In the genomic region with DNA sequence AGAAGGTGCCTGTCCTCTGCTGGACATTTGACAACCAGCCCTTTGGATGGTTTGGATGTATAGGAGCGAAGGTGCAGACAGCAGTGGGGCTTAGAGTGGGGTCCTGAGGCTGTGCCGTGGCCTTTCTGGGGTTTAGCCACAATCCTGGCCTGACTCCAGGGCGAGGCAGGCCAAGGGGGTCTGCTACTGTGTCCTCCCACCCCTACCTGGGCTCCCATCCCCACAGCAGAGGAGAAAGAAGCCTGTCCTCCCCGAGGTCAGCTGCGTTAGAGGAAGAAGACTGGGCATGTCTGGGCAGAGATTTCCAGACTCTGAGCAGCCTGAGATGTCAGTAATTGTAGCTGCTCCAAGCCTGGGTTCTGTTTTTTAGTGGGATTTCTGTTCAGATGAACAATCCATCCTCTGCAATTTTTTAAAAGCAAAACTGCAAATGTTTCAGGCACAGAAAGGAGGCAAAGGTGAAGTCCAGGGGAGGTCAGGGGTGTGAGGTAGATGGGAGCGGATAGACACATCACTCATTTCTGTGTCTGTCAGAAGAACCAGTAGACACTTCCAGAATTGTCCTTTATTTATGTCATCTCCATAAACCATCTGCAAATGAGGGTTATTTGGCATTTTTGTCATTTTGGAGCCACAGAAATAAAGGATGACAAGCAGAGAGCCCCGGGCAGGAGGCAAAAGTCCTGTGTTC, we compare ENCODE assay signal across 8 cellular contexts. TPM values are rescaled to one million over a fixed set of nuclear protein-coding genes. Genes with fewer than 3 reads are reported as not detected.
DNase-seq lines count a peak whose midpoint lies in the region; ATAC-seq and TF ChIP-seq lines count a peak whose summit lies in the region.

No MANE protein-coding gene starts in this region.

- CTCF ChIA-PET in activated naive CD4-positive, alpha-beta T cell treated with anti-CD3 and anti-CD28 coated beads for 36 hours (lab: Charles Lee) = interaction anchor here (1.2 to 3.0 kb wide), 2 partner anchors 82 to 106 kb away, joined by 3 to 10 read pairs; no protein-coding TSS in a partner anchor

- H3K4me3 Mint-ChIP-seq in activated naive CD4-positive, alpha-beta T cell treated with anti-CD3 and anti-CD28 coated beads for 36 hours = peak overlapping the region; percentile 67
- peak overlapping the region; percentile 91 for H3K4me3 Mint-ChIP-seq in activated naive CD8-positive, alpha-beta T cell treated with anti-CD3 and anti-CD28 coated beads, Interleukin-2, amount 50 U/mL, for 24 hours

- H3K9me3 ChIP-seq in right lobe of liver (no peaks in the 10 kb centered on the region), transverse colon (no peaks in the 10 kb centered on the region)

- TF ChIP-seq POLR2A in right lobe of liver (IDR thresholded peaks at IDR 0.05) (no peak), transverse colon (IDR thresholded peaks at IDR 0.05) (no peak)

- H3K9me3 Mint-ChIP-seq in activated naive CD4-positive, alpha-beta T cell treated with anti-CD3 and anti-CD28 coated beads for 36 hours = no peaks in the 10 kb centered on the region
- no peaks in the 10 kb centered on the region for H3K9me3 Mint-ChIP-seq in activated naive CD8-positive, alpha-beta T cell treated with anti-CD3 and anti-CD28 coated beads, Interleukin-2, amount 50 U/mL, for 24 hours

- DNase-seq in activated naive CD4-positive, alpha-beta T cell treated with anti-CD3 and anti-CD28 coated beads for 36 hours = no peak
- no peak for DNase-seq in activated naive CD4-positive, alpha-beta T cell treated with Interleukin-2 at 50 U/mL for 16 hours
- DNase-seq in activated naive CD8-positive, alpha-beta T cell treated with anti-CD3 and anti-CD28 coated beads, Interleukin-2, amount 50 U/mL, for 24 hours = no peak
- DNase-seq in right lobe of liver (no peak), transverse colon (no peak), GM13977 (ENCODE audit: low spot score) (no peak)

- no peak for TF ChIP-seq EP300 in transverse colon (IDR thresholded peaks at IDR 0.05; ENCODE audit: low read depth)

- TF ChIP-seq CTCF in right lobe of liver (IDR thresholded peaks at IDR 0.05) (no peak), transverse colon (IDR thresholded peaks at IDR 0.05) (no peak), GM13977 (IDR thresholded peaks at IDR 0.05; ENCODE audit: extremely low read depth, insufficient read depth, missing control alignments) (no peak)

- H3K36me3 ChIP-seq in right lobe of liver (no peaks in the 10 kb centered on the region), transverse colon (no peaks in the 10 kb centered on the region)

- H3K4me3 ChIP-seq in right lobe of liver (no peak overlapping the region), transverse colon (no peak overlapping the region)

- H3K27ac Mint-ChIP-seq in activated naive CD4-positive, alpha-beta T cell treated with anti-CD3 and anti-CD28 coated beads for 36 hours = peak overlapping the region; percentile 50
- no peak overlapping the region for H3K27ac Mint-ChIP-seq in activated naive CD8-positive, alpha-beta T cell treated with anti-CD3 and anti-CD28 coated beads, Interleukin-2, amount 50 U/mL, for 24 hours

- 23% methylated on average over 4 of the region's 7 CpGs for WGBS in right lobe of liver (ENCODE audit: insufficient coverage, low coverage, low lambda C conversion rate, missing lambda C conversion rate)
- WGBS in transverse colon (ENCODE audit: low coverage in 1 of 2), 2 donors = 63% methylated on average over 7 of the region's 7 CpGs; no CpG with 5 or more reads in 1 of the 2 donors

- H3K4me1 Mint-ChIP-seq in activated naive CD4-positive, alpha-beta T cell treated with anti-CD3 and anti-CD28 coated beads for 36 hours (ENCODE audit: low read depth) = peaks cover 33% of the 10 kb centered on the region
- peaks cover 48% of the 10 kb centered on the region for H3K4me1 Mint-ChIP-seq in activated naive CD8-positive, alpha-beta T cell treated with anti-CD3 and anti-CD28 coated beads, Interleukin-2, amount 50 U/mL, for 24 hours

- no peak for ATAC-seq in activated naive CD8-positive, alpha-beta T cell treated with anti-CD3 and anti-CD28 coated beads, Interleukin-2, amount 50 U/mL, for 24 hours
- ATAC-seq in right lobe of liver = no peak
- no peak for ATAC-seq in GM21423 (IDR thresholded peaks at IDR 0.05; ENCODE audit: unreplicated experiment)
- no peak for ATAC-seq in GM19455 (IDR thresholded peaks at IDR 0.05; ENCODE audit: unreplicated experiment)

- H3K27ac ChIP-seq in right lobe of liver (peak overlapping the region; percentile 77 to 93 (median 93)), transverse colon (peak overlapping the region; percentile 96 to 98 (median 97))

- in situ Hi-C loops in transverse colon (cut with MboI; ENCODE audit: low pct_ligation_motif_present in 1 of 4, low pct_unique_long_range_greater_than_20kb in 1 of 4, low sequenced_read_pairs in 3 of 4) (no loop called here), GM13977 (cut with MboI; ENCODE audit: low pct_unique_long_range_greater_than_20kb, low sequenced_read_pairs, unreplicated experiment) (no loop called here)

- H3K27me3 Mint-ChIP-seq in activated naive CD4-positive, alpha-beta T cell treated with anti-CD3 and anti-CD28 coated beads for 36 hours (ENCODE audit: low read depth) = peaks cover 13% of the 10 kb centered on the region
- H3K27me3 Mint-ChIP-seq in activated naive CD8-positive, alpha-beta T cell treated with anti-CD3 and anti-CD28 coated beads, Interleukin-2, amount 50 U/mL, for 24 hours = peaks cover 14% of the 10 kb centered on the region

- H3K27me3 ChIP-seq in right lobe of liver (no peaks in the 10 kb centered on the region), transverse colon (no peaks in the 10 kb centered on the region)

- H3K4me1 ChIP-seq in right lobe of liver = peaks cover 0 to 41% (median 14%) of the 10 kb centered on the region in 4 donors
- H3K4me1 ChIP-seq in transverse colon = peaks cover 16 to 38% (median 34%) of the 10 kb centered on the region in 4 donors

- peaks cover 11% of the 10 kb centered on the region for H3K36me3 Mint-ChIP-seq in activated naive CD4-positive, alpha-beta T cell treated with anti-CD3 and anti-CD28 coated beads for 36 hours (ENCODE audit: low read depth)
- H3K36me3 Mint-ChIP-seq in activated naive CD8-positive, alpha-beta T cell treated with anti-CD3 and anti-CD28 coated beads, Interleukin-2, amount 50 U/mL, for 24 hours (ENCODE audit: low read depth) = peaks cover 4% of the 10 kb centered on the region

- intact Hi-C loops in activated naive CD4-positive, alpha-beta T cell treated with anti-CD3 and anti-CD28 coated beads for 36 hours (cut with micrococcal nuclease) = no loop called here
- intact Hi-C loops in right lobe of liver (cut with DNase I) = loop anchor here in 1 of 2 donors (5.0 kb wide), 1 partner anchor 50 kb away; no protein-coding TSS in a partner anchor
- intact Hi-C loops in transverse colon (cut with DNase I; ENCODE audit: low total_unique reads) = loop anchor here (10.0 kb wide), 1 partner anchor 252 kb away; no protein-coding TSS in a partner anchor

RNA-seq across cellular contexts. Expression of a gene that starts 1.3 kb away (rescaled TPM):
- total RNA-seq in activated naive CD4-positive, alpha-beta T cell treated with anti-CD3 and anti-CD28 coated beads for 36 hours = 10 to 100 TPM; 90.1 to 92.3 TPM
- 100 to 1,000 TPM in 1 of 6 experiments, 10 to 100 TPM in 5; 20.0 to 124 (median 58.6) TPM for total RNA-seq in right lobe of liver
- total RNA-seq in transverse colon = 100 to 1,000 TPM in 3 of 4 donors, 10 to 100 TPM in 1; 34.6 to 613 (median 264) TPM

RNA-seq across cellular contexts. Expression of a gene that starts 20.4 kb away (rescaled TPM):
- total RNA-seq in activated naive CD4-positive, alpha-beta T cell treated with anti-CD3 and anti-CD28 coated beads for 36 hours = under 1 TPM in 1 of 2 experiments, not detected in 1; 0.05 TPM
- total RNA-seq in right lobe of liver (under 1 TPM in 3 of 6 experiments, not detected in 3; 0.05 to 0.07 (median 0.07) TPM), transverse colon (1 to 10 TPM in 1 of 4 donors, under 1 TPM in 3; 0.14 to 1.1 (median 0.46) TPM)
